In the genomic region with DNA sequence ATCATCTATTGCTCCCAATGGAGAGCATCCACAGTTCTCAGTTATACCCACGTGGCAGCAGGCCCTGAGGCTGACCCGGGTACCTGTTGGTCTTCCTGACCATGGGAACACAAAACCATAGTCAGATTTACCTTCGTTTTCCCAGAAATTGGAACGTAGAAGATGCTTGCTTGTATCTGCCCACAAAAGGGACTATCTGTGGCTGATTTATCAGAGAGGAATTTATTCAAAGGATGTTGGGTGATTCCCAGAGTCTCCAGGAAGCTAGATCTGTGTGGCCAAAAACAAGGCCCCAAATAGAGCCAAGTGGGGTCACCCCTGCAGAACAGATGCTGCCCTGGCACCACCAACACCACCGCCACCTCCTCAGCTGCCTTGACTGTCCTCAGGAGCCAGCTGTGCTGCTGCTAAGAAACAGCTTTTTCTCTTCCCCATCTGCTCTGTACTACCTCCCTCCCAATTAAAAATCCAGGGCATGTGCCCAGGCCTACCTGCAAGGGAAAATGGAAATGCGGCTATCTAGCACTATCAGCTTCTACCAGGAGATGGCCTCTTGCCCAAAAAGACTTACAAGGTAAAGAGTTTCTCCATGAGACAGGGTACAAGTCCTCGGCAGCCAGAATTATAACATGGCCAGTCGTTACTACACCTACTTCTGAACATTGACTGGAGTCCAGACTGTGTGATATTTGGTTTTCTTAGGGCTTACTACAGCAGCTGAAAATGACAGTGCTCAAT, we compare ENCODE assay signal across 9 cellular contexts.
DNase-seq lines count a peak whose midpoint lies in the region; ATAC-seq and TF ChIP-seq lines count a peak whose summit lies in the region.
"Had no signal": no experiment of that assay in that cellular context is flagged by ENCODE, and none has a peak within 500 bp of the region (broad histone marks: within the 10 kb centered on the region; RNA-seq: fewer than 3 reads in every experiment).

No MANE protein-coding gene starts in this region.

- peaks cover 3% of the 10 kb centered on the region for H3K4me1 Mint-ChIP-seq in activated CD8-positive, alpha-beta T cell treated with anti-CD3 and anti-CD28 coated beads for 36 hours (ENCODE audit: low read depth)
- H3K4me1 Mint-ChIP-seq in activated CD8-positive, alpha-beta T cell treated with anti-CD3 and anti-CD28 coated beads, Interleukin-2, amount 10 ng/mL, durations not matched to agents 7 days and 5 days (ENCODE audit: low read depth), result no peaks in the 10 kb centered on the region

- TF ChIP-seq CTCF in activated CD8-positive, alpha-beta T cell treated with anti-CD3 and anti-CD28 coated beads for 36 hours (IDR thresholded peaks at IDR 0.05), result peak; percentile 53
- TF ChIP-seq CTCF in thyroid gland (IDR thresholded peaks at IDR 0.05), result peak in 3 of 6 experiments; percentile 22 to 40 (median 33)

- DNase-seq in activated CD8-positive, alpha-beta T cell treated with anti-CD3 and anti-CD28 coated beads for 36 hours, result no peak
- DNase-seq in activated CD8-positive, alpha-beta T cell treated with anti-CD3 and anti-CD28 coated beads, Interleukin-2, amount 10 ng/mL, durations not matched to agents 7 days and 5 days, result no peak
- peak; percentile 51 for DNase-seq in NCI-H2171 (lab: John Stamatoyannopoulos, UW)
- DNase-seq in dermis blood vessel endothelial cell, result peak; percentile 52
- DNase-seq in stimulated activated naive CD8-positive, alpha-beta T cell treated with anti-CD3 and anti-CD28 coated beads, Interleukin-15, Interleukin-2, amounts not matched to agents 100 U/mL and 50 U/mL, for 24 hours, result no peak
- DNase-seq in thyroid gland, result no peak

- CTCF ChIA-PET in activated CD8-positive, alpha-beta T cell treated with anti-CD3 and anti-CD28 coated beads for 36 hours (lab: Charles Lee), result interaction anchor here (0.6 to 1.8 kb wide), 6 partner anchors 10 to 1192 kb away, joined by 3 to 5 read pairs (median 4); no protein-coding TSS in a partner anchor
- CTCF ChIA-PET in activated CD8-positive, alpha-beta T cell treated with anti-CD3 and anti-CD28 coated beads, Interleukin-2, amount 10 ng/mL, durations not matched to agents 7 days and 5 days (lab: Charles Lee), result interaction anchor here (0.8 to 2.0 kb wide), 9 partner anchors 17 to 1193 kb away, joined by 3 to 14 read pairs (median 3); no protein-coding TSS in a partner anchor

- H3K4me1 ChIP-seq in thyroid gland, result peaks cover 0 to 11% of the 10 kb centered on the region in 2 donors

- no peak for TF ChIP-seq POLR2A in thyroid gland (IDR thresholded peaks at IDR 0.05)

- no peaks in the 10 kb centered on the region for H3K27me3 ChIP-seq in thyroid gland
- H3K27me3 ChIP-seq: SJCRH30 had no signal

- POLR2A ChIA-PET in activated CD8-positive, alpha-beta T cell treated with anti-CD3 and anti-CD28 coated beads for 36 hours (lab: Charles Lee), result interaction anchor here (1.0 kb wide), 1 partner anchor 428 kb away, joined by 3 read pairs; a partner anchor contains a TSS
- POLR2A ChIA-PET in activated CD8-positive, alpha-beta T cell treated with anti-CD3 and anti-CD28 coated beads, Interleukin-2, amount 10 ng/mL, durations not matched to agents 7 days and 5 days (lab: Charles Lee), result interaction anchor here (1.0 kb wide), 1 partner anchor 429 kb away, joined by 4 read pairs; a partner anchor contains a TSS

- H3K36me3 ChIP-seq in thyroid gland, result no peaks in the 10 kb centered on the region
- H3K36me3 ChIP-seq: SJCRH30 had no signal

- ATAC-seq in activated CD8-positive, alpha-beta T cell treated with anti-CD3 and anti-CD28 coated beads for 36 hours, result peak; percentile 34
- no peak for ATAC-seq in activated CD8-positive, alpha-beta T cell treated with anti-CD3 and anti-CD28 coated beads, Interleukin-2, amount 10 ng/mL, durations not matched to agents 7 days and 5 days
- peak; percentile 15 for ATAC-seq in stimulated activated naive CD8-positive, alpha-beta T cell treated with anti-CD3 and anti-CD28 coated beads, Interleukin-15, Interleukin-2, amounts not matched to agents 100 U/mL and 50 U/mL, for 24 hours
- no peak for ATAC-seq in HG02798 (IDR thresholded peaks at IDR 0.05; ENCODE audit: poor library complexity, unreplicated experiment)
- no peak for ATAC-seq in HG02938 (IDR thresholded peaks at IDR 0.05; ENCODE audit: unreplicated experiment)

- no peak overlapping the region for H3K27ac ChIP-seq in thyroid gland
- H3K27ac ChIP-seq: SJCRH30 had no signal

- no peaks in the 10 kb centered on the region for H3K9me3 ChIP-seq in thyroid gland
- H3K9me3 ChIP-seq: SJCRH30 had no signal

- H3K36me3 Mint-ChIP-seq in activated CD8-positive, alpha-beta T cell treated with anti-CD3 and anti-CD28 coated beads for 36 hours (ENCODE audit: low read depth), result no peaks in the 10 kb centered on the region
- no peaks in the 10 kb centered on the region for H3K36me3 Mint-ChIP-seq in activated CD8-positive, alpha-beta T cell treated with anti-CD3 and anti-CD28 coated beads, Interleukin-2, amount 10 ng/mL, durations not matched to agents 7 days and 5 days (ENCODE audit: low read depth)

- 81 to 86% methylated on average over 8 of the region's 8 CpGs for WGBS in thyroid gland, 2 donors

- peak overlapping the region; percentile 46 for H3K27ac Mint-ChIP-seq in activated CD8-positive, alpha-beta T cell treated with anti-CD3 and anti-CD28 coated beads for 36 hours
- no peak overlapping the region for H3K27ac Mint-ChIP-seq in activated CD8-positive, alpha-beta T cell treated with anti-CD3 and anti-CD28 coated beads, Interleukin-2, amount 10 ng/mL, durations not matched to agents 7 days and 5 days

- peaks cover 2% of the 10 kb centered on the region for H3K9me3 Mint-ChIP-seq in activated CD8-positive, alpha-beta T cell treated with anti-CD3 and anti-CD28 coated beads for 36 hours
- H3K9me3 Mint-ChIP-seq in activated CD8-positive, alpha-beta T cell treated with anti-CD3 and anti-CD28 coated beads, Interleukin-2, amount 10 ng/mL, durations not matched to agents 7 days and 5 days (ENCODE audit: insufficient read depth), result no peaks in the 10 kb centered on the region

- no peaks in the 10 kb centered on the region for H3K27me3 Mint-ChIP-seq in activated CD8-positive, alpha-beta T cell treated with anti-CD3 and anti-CD28 coated beads for 36 hours
- no peaks in the 10 kb centered on the region for H3K27me3 Mint-ChIP-seq in activated CD8-positive, alpha-beta T cell treated with anti-CD3 and anti-CD28 coated beads, Interleukin-2, amount 10 ng/mL, durations not matched to agents 7 days and 5 days (ENCODE audit: low read depth)

- H3K4me3 ChIP-seq in thyroid gland (replicated peaks in 1 of 3), result no peak overlapping the region
- H3K4me3 ChIP-seq: SJCRH30 had no signal

- intact Hi-C loops in activated CD8-positive, alpha-beta T cell treated with anti-CD3 and anti-CD28 coated beads for 36 hours (cut with micrococcal nuclease), result loop anchor here (5.0 kb wide), 2 partner anchors 367 to 432 kb away; no protein-coding TSS in a partner anchor
- intact Hi-C loops in thyroid gland (cut with DNase I), result loop anchor here (5.0 to 10.0 kb wide), 2 partner anchors 762 to 1209 kb away; no protein-coding TSS in a partner anchor

- no peak overlapping the region for H3K4me3 Mint-ChIP-seq in activated CD8-positive, alpha-beta T cell treated with anti-CD3 and anti-CD28 coated beads for 36 hours
- no peak overlapping the region for H3K4me3 Mint-ChIP-seq in activated CD8-positive, alpha-beta T cell treated with anti-CD3 and anti-CD28 coated beads, Interleukin-2, amount 10 ng/mL, durations not matched to agents 7 days and 5 days

Comparison
In these comparisons a context has a peak if more than half of its experiments do, and no peak if none do; other contexts are left out.
1. ATAC-seq: peak in activated CD8-positive, alpha-beta T cell treated with anti-CD3 and anti-CD28 coated beads for 36 hours (single experiment) and stimulated activated naive CD8-positive, alpha-beta T cell treated with anti-CD3 and anti-CD28 coated beads, Interleukin-15, Interleukin-2, amounts not matched to agents 100 U/mL and 50 U/mL, for 24 hours (single experiment); none in activated CD8-positive, alpha-beta T cell treated with anti-CD3 and anti-CD28 coated beads, Interleukin-2, amount 10 ng/mL, durations not matched to agents 7 days and 5 days (single experiment), HG02798 (single experiment) and HG02938 (single experiment).
2. DNase-seq: peak in NCI-H2171 (single experiment) and dermis blood vessel endothelial cell (single experiment); none in activated CD8-positive, alpha-beta T cell treated with anti-CD3 and anti-CD28 coated beads for 36 hours (single experiment), activated CD8-positive, alpha-beta T cell treated with anti-CD3 and anti-CD28 coated beads, Interleukin-2, amount 10 ng/mL, durations not matched to agents 7 days and 5 days (single experiment), stimulated activated naive CD8-positive, alpha-beta T cell treated with anti-CD3 and anti-CD28 coated beads, Interleukin-15, Interleukin-2, amounts not matched to agents 100 U/mL and 50 U/mL, for 24 hours (single experiment) and thyroid gland (0 of 2).